1 cellular context compared by ENCODE assay signal in the genomic region with DNA sequence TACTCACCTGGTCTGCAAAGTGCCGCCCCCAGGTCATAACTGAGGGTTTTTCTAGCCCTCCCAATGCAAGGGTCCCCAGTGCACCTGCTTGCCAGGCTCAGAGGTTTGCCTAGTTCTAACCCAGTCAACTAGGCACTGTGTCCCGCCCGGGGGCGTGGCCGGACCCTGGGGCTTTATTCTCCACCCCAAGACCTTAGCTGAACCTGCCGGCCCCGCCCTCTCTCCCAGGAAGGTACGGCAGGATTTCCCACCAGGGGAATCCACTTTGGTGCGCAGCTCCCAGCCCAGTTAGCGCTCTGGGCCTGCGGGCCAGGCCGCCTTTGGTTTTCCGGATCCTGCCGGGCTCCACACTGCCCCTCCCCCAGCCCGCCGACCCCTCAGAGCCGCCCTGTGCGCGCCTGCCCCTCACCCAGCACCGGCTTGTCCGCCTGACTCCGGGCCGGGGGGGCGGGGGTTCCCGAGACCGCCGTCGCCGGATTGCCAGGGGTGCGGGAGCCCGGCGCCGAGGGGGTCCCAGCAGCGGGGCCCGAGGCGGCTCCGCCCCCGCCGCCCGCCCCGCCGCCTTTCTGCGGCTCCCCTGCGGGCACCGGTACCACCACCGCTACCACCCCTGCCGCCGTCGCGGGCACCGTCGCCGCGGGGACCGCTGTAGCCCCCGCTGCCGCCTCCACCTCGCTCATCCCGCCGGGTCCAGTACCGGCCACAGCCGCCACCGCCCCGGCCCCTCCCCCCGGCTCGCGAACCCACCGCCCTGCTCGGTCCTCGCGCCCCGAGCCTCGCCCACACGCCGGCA.
TF ChIP-seq lines count a peak whose summit lies in the region.

No MANE protein-coding gene starts in this region.

TF ChIP-seq in neural cell, 6 proteins besides CTCF, POLR2A, EP300 and RAD21 (continued from another document):
- TF ChIP-seq MXI1 (conservative IDR thresholded peaks at IDR 0.05; ENCODE audit: poor library complexity, severe bottlenecking) (no peak), POLR2AphosphoS5 (IDR thresholded peaks at IDR 0.05) (no peak), EZH2 (IDR thresholded peaks at IDR 0.05; ENCODE audit: borderline replicate concordance, insufficient read depth, low read length, poor library complexity, severe bottlenecking) (no peak), TAF1 (IDR thresholded peaks at IDR 0.05; ENCODE audit: low read depth) (no peak)
- TF ChIP-seq, protein P1, sequence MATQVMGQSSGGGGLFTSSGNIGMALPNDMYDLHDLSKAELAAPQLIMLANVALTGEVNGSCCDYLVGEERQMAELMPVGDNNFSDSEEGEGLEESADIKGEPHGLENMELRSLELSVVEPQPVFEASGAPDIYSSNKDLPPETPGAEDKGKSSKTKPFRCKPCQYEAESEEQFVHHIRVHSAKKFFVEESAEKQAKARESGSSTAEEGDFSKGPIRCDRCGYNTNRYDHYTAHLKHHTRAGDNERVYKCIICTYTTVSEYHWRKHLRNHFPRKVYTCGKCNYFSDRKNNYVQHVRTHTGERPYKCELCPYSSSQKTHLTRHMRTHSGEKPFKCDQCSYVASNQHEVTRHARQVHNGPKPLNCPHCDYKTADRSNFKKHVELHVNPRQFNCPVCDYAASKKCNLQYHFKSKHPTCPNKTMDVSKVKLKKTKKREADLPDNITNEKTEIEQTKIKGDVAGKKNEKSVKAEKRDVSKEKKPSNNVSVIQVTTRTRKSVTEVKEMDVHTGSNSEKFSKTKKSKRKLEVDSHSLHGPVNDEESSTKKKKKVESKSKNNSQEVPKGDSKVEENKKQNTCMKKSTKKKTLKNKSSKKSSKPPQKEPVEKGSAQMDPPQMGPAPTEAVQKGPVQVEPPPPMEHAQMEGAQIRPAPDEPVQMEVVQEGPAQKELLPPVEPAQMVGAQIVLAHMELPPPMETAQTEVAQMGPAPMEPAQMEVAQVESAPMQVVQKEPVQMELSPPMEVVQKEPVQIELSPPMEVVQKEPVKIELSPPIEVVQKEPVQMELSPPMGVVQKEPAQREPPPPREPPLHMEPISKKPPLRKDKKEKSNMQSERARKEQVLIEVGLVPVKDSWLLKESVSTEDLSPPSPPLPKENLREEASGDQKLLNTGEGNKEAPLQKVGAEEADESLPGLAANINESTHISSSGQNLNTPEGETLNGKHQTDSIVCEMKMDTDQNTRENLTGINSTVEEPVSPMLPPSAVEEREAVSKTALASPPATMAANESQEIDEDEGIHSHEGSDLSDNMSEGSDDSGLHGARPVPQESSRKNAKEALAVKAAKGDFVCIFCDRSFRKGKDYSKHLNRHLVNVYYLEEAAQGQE (IDR thresholded peaks at IDR 0.05; ENCODE audit: borderline replicate concordance): no peak
